Comparison of ENCODE assay signal across 17 cellular contexts in genomic region chr1:184017226-184017787, GRCh38. TPM values are rescaled to one million over a fixed set of nuclear protein-coding genes. Genes with fewer than 3 reads are reported as not detected.
DNase-seq lines count a peak whose midpoint lies in the region; ATAC-seq and TF ChIP-seq lines count a peak whose summit lies in the region.
"Had no signal": no experiment of that assay in that cellular context is flagged by ENCODE, and none has a peak within 500 bp of the region (broad histone marks: within the 10 kb centered on the region; RNA-seq: fewer than 3 reads in every experiment).

No MANE protein-coding gene starts in this region.

- H3K27ac ChIP-seq in caudate nucleus (ENCODE audit: low read depth, low read length) (peak overlapping the region; percentile 65), substantia nigra (ENCODE audit: low read depth, low read length, poor library complexity, severe bottlenecking) (peak overlapping the region; percentile 81), RWPE1 (no peak overlapping the region)
- H3K27ac ChIP-seq: 22Rv1; BLaER1 treated with 17β-estradiol and CSF1 and Interleukin-3, amounts not matched to agents 10 nM and 100 nM had no signal

- TF ChIP-seq CTCF in RWPE1 (conservative IDR thresholded peaks at IDR 0.05; ENCODE audit: low read depth), result no peak

- ATAC-seq in GM18909 (IDR thresholded peaks at IDR 0.05; ENCODE audit: poor library complexity, unreplicated experiment), result no peak
- no peak for ATAC-seq in HG02840 (IDR thresholded peaks at IDR 0.05; ENCODE audit: low FRiP score, unreplicated experiment)
- ATAC-seq: PC-3, Right ventricle myocardium inferior had no signal

- POLR2A ChIA-PET in RWPE1 (lab: Yijun Ruan, JAX; ENCODE audit: low non-redundant PET), result no interaction called here

- DNase-seq in SIG-M5 treated with dmso at 0.1 percent for 504 hours (lab: John Stamatoyannopoulos, UW; ENCODE audit: unreplicated experiment) (peak; percentile 62), SIG-M5 (lab: John Stamatoyannopoulos, UW) (no peak), SK-MEL-5 (ENCODE audit: low read depth, low spot score) (peak; percentile 32), caudate nucleus (lab: John Stamatoyannopoulos, UW) (no peak), substantia nigra (lab: John Stamatoyannopoulos, UW) (no peak), RWPE1 (ENCODE audit: low spot score) (no peak)
- DNase-seq: DMS 273 treated with DMSO at 0.1 percent for 48 hours, Karpas-422, NCI-H1436, NCI-H2081, NCI-H510A treated with DMSO at 0.1 percent for 48 hours, PC-3 had no signal

- CTCF ChIA-PET in RWPE1 (lab: Yijun Ruan, JAX), result no interaction called here

- in situ Hi-C loops in SK-MEL-5 (cut with HindIII; ENCODE audit: low pct_unique_long_range_greater_than_20kb, low sequenced_read_pairs), result no loop called here

RNA-seq across cellular contexts. Expression of gene COLGALT2, which starts 20.2 kb away (rescaled TPM):
- total RNA-seq in SK-MEL-5 (2014; rRNA removed; shearing (Covaris generic)), result 11.7 and 12.2 TPM in 2 replicates
- polyA plus RNA-seq in SK-MEL-5 (2015; cell fraction: cytosol; rRNA removed), result 10.9 and 14.9 TPM in 2 replicates
- polyA plus RNA-seq in SK-MEL-5 (2015; cell fraction: nucleus; rRNA removed), result 25.5 and 30.1 TPM in 2 replicates

RNA-seq across cellular contexts. Expression of gene TSEN15, which starts 34.2 kb away (rescaled TPM):
- total RNA-seq in SK-MEL-5 (2014; rRNA removed; shearing (Covaris generic)), result 80.9 and 83.2 TPM in 2 replicates
- polyA plus RNA-seq in SK-MEL-5 (2015; cell fraction: cytosol; rRNA removed), result 61.9 and 64.5 TPM in 2 replicates
- 95.3 and 99.9 TPM in 2 replicates for polyA plus RNA-seq in SK-MEL-5 (2015; cell fraction: nucleus; rRNA removed)

Comparison
In these comparisons a context has a peak if more than half of its experiments do, and no peak if none do; other contexts are left out.
1. DNase-seq: peak in SIG-M5 treated with dmso at 0.1 percent for 504 hours (single experiment) and SK-MEL-5 (single experiment); none in SIG-M5 (single experiment), caudate nucleus (0 of 61), substantia nigra (0 of 49) and RWPE1 (single experiment).